In genomic region chr22:31340765-31341247, GRCh38 we compare ENCODE assay signal across 1 cellular context.
TF ChIP-seq lines count a peak whose summit lies in the region.

No MANE protein-coding gene starts in this region.

TF ChIP-seq in H1, 55 proteins besides CTCF, POLR2A, EP300 and RAD21:
- no peak for TF ChIP-seq SIX5 (IDR thresholded peaks at IDR 0.05; ENCODE audit: low read depth, low read length)
- TF ChIP-seq SP2 (IDR thresholded peaks at IDR 0.05; ENCODE audit: low read length), result no peak
- TF ChIP-seq, protein P1, sequence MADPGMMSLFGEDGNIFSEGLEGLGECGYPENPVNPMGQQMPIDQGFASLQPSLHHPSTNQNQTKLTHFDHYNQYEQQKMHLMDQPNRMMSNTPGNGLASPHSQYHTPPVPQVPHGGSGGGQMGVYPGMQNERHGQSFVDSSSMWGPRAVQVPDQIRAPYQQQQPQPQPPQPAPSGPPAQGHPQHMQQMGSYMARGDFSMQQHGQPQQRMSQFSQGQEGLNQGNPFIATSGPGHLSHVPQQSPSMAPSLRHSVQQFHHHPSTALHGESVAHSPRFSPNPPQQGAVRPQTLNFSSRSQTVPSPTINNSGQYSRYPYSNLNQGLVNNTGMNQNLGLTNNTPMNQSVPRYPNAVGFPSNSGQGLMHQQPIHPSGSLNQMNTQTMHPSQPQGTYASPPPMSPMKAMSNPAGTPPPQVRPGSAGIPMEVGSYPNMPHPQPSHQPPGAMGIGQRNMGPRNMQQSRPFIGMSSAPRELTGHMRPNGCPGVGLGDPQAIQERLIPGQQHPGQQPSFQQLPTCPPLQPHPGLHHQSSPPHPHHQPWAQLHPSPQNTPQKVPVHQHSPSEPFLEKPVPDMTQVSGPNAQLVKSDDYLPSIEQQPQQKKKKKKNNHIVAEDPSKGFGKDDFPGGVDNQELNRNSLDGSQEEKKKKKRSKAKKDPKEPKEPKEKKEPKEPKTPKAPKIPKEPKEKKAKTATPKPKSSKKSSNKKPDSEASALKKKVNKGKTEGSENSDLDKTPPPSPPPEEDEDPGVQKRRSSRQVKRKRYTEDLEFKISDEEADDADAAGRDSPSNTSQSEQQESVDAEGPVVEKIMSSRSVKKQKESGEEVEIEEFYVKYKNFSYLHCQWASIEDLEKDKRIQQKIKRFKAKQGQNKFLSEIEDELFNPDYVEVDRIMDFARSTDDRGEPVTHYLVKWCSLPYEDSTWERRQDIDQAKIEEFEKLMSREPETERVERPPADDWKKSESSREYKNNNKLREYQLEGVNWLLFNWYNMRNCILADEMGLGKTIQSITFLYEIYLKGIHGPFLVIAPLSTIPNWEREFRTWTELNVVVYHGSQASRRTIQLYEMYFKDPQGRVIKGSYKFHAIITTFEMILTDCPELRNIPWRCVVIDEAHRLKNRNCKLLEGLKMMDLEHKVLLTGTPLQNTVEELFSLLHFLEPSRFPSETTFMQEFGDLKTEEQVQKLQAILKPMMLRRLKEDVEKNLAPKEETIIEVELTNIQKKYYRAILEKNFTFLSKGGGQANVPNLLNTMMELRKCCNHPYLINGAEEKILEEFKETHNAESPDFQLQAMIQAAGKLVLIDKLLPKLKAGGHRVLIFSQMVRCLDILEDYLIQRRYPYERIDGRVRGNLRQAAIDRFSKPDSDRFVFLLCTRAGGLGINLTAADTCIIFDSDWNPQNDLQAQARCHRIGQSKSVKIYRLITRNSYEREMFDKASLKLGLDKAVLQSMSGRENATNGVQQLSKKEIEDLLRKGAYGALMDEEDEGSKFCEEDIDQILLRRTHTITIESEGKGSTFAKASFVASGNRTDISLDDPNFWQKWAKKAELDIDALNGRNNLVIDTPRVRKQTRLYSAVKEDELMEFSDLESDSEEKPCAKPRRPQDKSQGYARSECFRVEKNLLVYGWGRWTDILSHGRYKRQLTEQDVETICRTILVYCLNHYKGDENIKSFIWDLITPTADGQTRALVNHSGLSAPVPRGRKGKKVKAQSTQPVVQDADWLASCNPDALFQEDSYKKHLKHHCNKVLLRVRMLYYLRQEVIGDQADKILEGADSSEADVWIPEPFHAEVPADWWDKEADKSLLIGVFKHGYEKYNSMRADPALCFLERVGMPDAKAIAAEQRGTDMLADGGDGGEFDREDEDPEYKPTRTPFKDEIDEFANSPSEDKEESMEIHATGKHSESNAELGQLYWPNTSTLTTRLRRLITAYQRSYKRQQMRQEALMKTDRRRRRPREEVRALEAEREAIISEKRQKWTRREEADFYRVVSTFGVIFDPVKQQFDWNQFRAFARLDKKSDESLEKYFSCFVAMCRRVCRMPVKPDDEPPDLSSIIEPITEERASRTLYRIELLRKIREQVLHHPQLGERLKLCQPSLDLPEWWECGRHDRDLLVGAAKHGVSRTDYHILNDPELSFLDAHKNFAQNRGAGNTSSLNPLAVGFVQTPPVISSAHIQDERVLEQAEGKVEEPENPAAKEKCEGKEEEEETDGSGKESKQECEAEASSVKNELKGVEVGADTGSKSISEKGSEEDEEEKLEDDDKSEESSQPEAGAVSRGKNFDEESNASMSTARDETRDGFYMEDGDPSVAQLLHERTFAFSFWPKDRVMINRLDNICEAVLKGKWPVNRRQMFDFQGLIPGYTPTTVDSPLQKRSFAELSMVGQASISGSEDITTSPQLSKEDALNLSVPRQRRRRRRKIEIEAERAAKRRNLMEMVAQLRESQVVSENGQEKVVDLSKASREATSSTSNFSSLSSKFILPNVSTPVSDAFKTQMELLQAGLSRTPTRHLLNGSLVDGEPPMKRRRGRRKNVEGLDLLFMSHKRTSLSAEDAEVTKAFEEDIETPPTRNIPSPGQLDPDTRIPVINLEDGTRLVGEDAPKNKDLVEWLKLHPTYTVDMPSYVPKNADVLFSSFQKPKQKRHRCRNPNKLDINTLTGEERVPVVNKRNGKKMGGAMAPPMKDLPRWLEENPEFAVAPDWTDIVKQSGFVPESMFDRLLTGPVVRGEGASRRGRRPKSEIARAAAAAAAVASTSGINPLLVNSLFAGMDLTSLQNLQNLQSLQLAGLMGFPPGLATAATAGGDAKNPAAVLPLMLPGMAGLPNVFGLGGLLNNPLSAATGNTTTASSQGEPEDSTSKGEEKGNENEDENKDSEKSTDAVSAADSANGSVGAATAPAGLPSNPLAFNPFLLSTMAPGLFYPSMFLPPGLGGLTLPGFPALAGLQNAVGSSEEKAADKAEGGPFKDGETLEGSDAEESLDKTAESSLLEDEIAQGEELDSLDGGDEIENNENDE (IDR thresholded peaks at IDR 0.05; ENCODE audit: insufficient replicate concordance, low read length), result no peak
- no peak for TF ChIP-seq EGR1 (IDR thresholded peaks at IDR 0.05; ENCODE audit: borderline replicate concordance, low read depth, low read length)
- no peak for TF ChIP-seq RNF2 (IDR thresholded peaks at IDR 0.05; ENCODE audit: borderline replicate concordance, low read depth, low read length, missing control alignments, poor library complexity, severe bottlenecking)
- no peak for TF ChIP-seq CTBP2 (IDR thresholded peaks at IDR 0.05; ENCODE audit: borderline replicate concordance, insufficient read depth, insufficient read length, low read length)
- no peak for TF ChIP-seq SP4 (IDR thresholded peaks at IDR 0.05; ENCODE audit: low read length)
- no peak for TF ChIP-seq CREB1 (IDR thresholded peaks at IDR 0.05)
- no peak for TF ChIP-seq TBP (IDR thresholded peaks at IDR 0.05; ENCODE audit: low read depth, low read length)
- TF ChIP-seq SUZ12 (IDR thresholded peaks at IDR 0.05; ENCODE audit: low read length), result no peak
- no peak for TF ChIP-seq SIRT6 (IDR thresholded peaks at IDR 0.05; ENCODE audit: low read length)
- TF ChIP-seq TAF1 (IDR thresholded peaks at IDR 0.05; ENCODE audit: low read depth, low read length), result no peak
